Comparison of ENCODE assay signal across 8 cellular contexts in the genomic region with DNA sequence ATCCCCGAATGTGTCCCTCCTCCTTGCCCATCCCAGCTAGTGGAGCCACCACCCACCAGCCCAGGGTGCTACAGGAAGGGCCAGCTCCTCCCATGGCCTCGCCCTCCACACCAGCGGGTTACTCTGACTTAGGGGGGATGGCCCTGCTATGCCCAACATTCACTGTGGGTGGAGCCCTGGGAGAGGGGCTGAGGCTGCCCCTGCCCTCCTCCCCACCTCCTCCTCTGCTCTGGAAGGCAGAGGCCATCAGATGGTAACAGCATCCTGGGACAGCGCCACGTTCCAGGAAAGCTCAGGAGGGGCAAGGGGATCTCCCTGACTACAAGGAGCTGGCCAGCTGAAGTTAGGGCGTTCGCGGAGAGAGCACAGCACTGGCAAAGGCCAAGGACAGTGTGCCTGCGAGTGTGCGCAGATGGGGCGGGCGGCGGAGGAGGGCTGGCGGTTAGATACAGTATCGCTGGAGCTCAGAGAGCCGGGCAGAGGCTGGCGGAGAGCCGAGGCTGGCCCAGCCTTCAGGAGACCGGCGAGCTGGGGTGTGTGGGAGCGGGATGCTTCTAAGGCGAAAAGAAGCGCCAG. TPM values are rescaled to one million over a fixed set of nuclear protein-coding genes. Genes with fewer than 3 reads are reported as not detected.
DNase-seq lines count a peak whose midpoint lies in the region; ATAC-seq, FAIRE-seq and TF ChIP-seq lines count a peak whose summit lies in the region.

No MANE protein-coding gene starts in this region.

- peak; percentile 12 to 40 (median 18); a peak in 1 of 6 replicates for TF ChIP-seq CTCF in GM12878 (IDR thresholded peaks at IDR 0.05 in 2 of 3, conservative IDR thresholded peaks at IDR 0.05 in 1 of 3; ENCODE audit: control insufficient read depth in 2 of 3, extremely low read depth in 1 of 3, insufficient read depth in 1 of 3, low read depth in 3 of 3, low read length in 3 of 3)
- no peak for TF ChIP-seq CTCF in nephron progenitor cell (IDR thresholded peaks at IDR 0.05)

- H3K79me2 ChIP-seq in GM12878 (ENCODE audit: control insufficient read depth, insufficient read depth, low read length) = peaks cover 16% of the 10 kb centered on the region

- no TSS peak for BruUV-seq in GM12878 (replicated peaks; lab: Mats Ljungman, UMichigan)

- peak overlapping the region; percentile 68 for H2AFZ ChIP-seq in GM12878 (ENCODE audit: control insufficient read depth, low read depth, low read length)

- H3K27me3 ChIP-seq in GM12878 (replicated peaks in 1 of 2; ENCODE audit: control insufficient read depth in 2 of 2, insufficient read depth in 2 of 2, low read length in 1 of 2) = no peaks in the 10 kb centered on the region

- WGBS in GM12878 (ENCODE audit: insufficient coverage, insufficient replicate concordance, low lambda C conversion rate, missing lambda C conversion rate) = 17% methylated on average over 23 of the region's 23 CpGs

- peaks cover 6% of the 10 kb centered on the region for H3K4me1 Mint-ChIP-seq in nephron progenitor cell

- peak overlapping the region; percentile 74 for H3K9ac ChIP-seq in GM12878 (ENCODE audit: control insufficient read depth, insufficient read depth, low read length)

- H3K27ac Mint-ChIP-seq in nephron progenitor cell = no peak overlapping the region

- TF ChIP-seq RAD21 in GM12878 (IDR thresholded peaks at IDR 0.05; ENCODE audit: insufficient read depth, low read depth, low read length) = no peak

- H3K9me3 ChIP-seq in GM12878 (replicated peaks; ENCODE audit: control insufficient read depth, insufficient read depth, low read length) = peaks cover 3% of the 10 kb centered on the region; the same call in 2 of the 3 replicates

- TF ChIP-seq POLR2A in GM12878 (IDR thresholded peaks at IDR 0.05; ENCODE audit: low read depth, low read length) = peak; percentile 32; the same call in 1 of the 2 replicates

- no peaks in the 10 kb centered on the region for H3K36me3 Mint-ChIP-seq in nephron progenitor cell (ENCODE audit: low read depth)

- in situ Hi-C loops in GM12878 (cut with MboI) = loop anchor here (10.0 kb wide), 1 partner anchor 1576 kb away; no protein-coding TSS in a partner anchor

- no peak for TF ChIP-seq EP300 in GM12878 (IDR thresholded peaks at IDR 0.05; ENCODE audit: borderline replicate concordance in 1 of 2, control insufficient read depth in 1 of 2, low read depth in 2 of 2, low read length in 2 of 2)

- peaks cover 86% of the 10 kb centered on the region for H3K27me3 Mint-ChIP-seq in nephron progenitor cell (ENCODE audit: low read depth, poor library complexity)

- intact Hi-C loops in GM12878 (cut with micrococcal nuclease; ENCODE audit: unreplicated experiment) = loop anchor here (1.0 kb wide), 1 partner anchor 18 kb away; no protein-coding TSS in a partner anchor

- H3K4me2 ChIP-seq in GM12878 (ENCODE audit: control insufficient read depth, insufficient read depth) = peak overlapping the region; percentile 99

- SMC1A ChIA-PET in GM12878 (lab: Charles Lee; ENCODE audit: uncharacterized antibody, unreplicated experiment) = interaction anchor here (0.7 to 10.3 kb wide), 9 partner anchors 17 to 201 kb away, joined by 3 to 161 read pairs (median 6); no protein-coding TSS in a partner anchor

- peak overlapping the region; percentile 81 for H3K4me3 ChIP-seq in GM12878

- RAD21 ChIA-PET in GM12878 (lab: Charles Lee; ENCODE audit: unreplicated experiment) = interaction anchor here (0.6 to 8.0 kb wide), 13 partner anchors 9 to 80 kb away, joined by 3 to 120 read pairs (median 4); no protein-coding TSS in a partner anchor

- POLR2A ChIA-PET in GM12878 (lab: Charles Lee) = interaction anchor here (0.9 to 5.2 kb wide), 4 partner anchors 13 to 71 kb away, joined by 3 to 84 read pairs (median 29); a partner anchor contains a TSS

- H3K4me1 ChIP-seq in GM12878 (ENCODE audit: control insufficient read depth, insufficient read depth, low read length) = peaks cover 30% of the 10 kb centered on the region

- peak; percentile 43 for DNase-seq in D341Med (ENCODE audit: low spot score)
- DNase-seq in NCI-H1105 treated with DMSO at 0.1 percent for 48 hours (lab: John Stamatoyannopoulos, UW) = peak; percentile 7
- DNase-seq in GM12878 (ENCODE audit: low read depth, low spot score) = no peak
- DNase-seq in nephron progenitor cell = peak; percentile 31
- no peak for DNase-seq in superior temporal gyrus (ENCODE audit: extremely low spot score)

- no peaks in the 10 kb centered on the region; a peak in 1 of 4 replicates for H3K36me3 ChIP-seq in GM12878 (ENCODE audit: control insufficient read depth in 2 of 2, insufficient read depth in 2 of 2, low read length in 1 of 2)

- no peaks in the 10 kb centered on the region for H4K20me1 ChIP-seq in GM12878 (ENCODE audit: control insufficient read depth, insufficient read depth)

- peak overlapping the region; percentile 74 for H3K4me3 Mint-ChIP-seq in nephron progenitor cell

- H3K9me3 Mint-ChIP-seq in nephron progenitor cell = peaks cover 14% of the 10 kb centered on the region

- no peak for FAIRE-seq in GM12878 (lab: Jason Lieb, UNC)

- H3K27ac ChIP-seq in GM12878 (ENCODE audit: control insufficient read depth, insufficient read depth) = peak overlapping the region; percentile 67

- CTCF ChIA-PET in GM12878 (lab: Yijun Ruan, JAX) = interaction anchor here (0.8 to 4.1 kb wide), 13 partner anchors 9 to 128 kb away, joined by 3 to 34 read pairs (median 5); no protein-coding TSS in a partner anchor

- peak; percentile 69 for ATAC-seq in GM12878
- ATAC-seq in GM21717 (IDR thresholded peaks at IDR 0.05; ENCODE audit: unreplicated experiment) = no peak
- no peak for ATAC-seq in HG03159 (IDR thresholded peaks at IDR 0.05; ENCODE audit: unreplicated experiment)
- no peak for ATAC-seq in HG02840 (IDR thresholded peaks at IDR 0.05; ENCODE audit: low FRiP score, unreplicated experiment)

TF ChIP-seq in GM12878, 131 proteins besides CTCF, POLR2A, EP300 and RAD21:
- TF ChIP-seq HCFC1 (IDR thresholded peaks at IDR 0.05; ENCODE audit: low read length) = 0 out of 2 replicates have a peak, but pooled peaks have one; percentile 18
- no peak for TF ChIP-seq DPF2 (IDR thresholded peaks at IDR 0.05)
- TF ChIP-seq, protein P1, sequence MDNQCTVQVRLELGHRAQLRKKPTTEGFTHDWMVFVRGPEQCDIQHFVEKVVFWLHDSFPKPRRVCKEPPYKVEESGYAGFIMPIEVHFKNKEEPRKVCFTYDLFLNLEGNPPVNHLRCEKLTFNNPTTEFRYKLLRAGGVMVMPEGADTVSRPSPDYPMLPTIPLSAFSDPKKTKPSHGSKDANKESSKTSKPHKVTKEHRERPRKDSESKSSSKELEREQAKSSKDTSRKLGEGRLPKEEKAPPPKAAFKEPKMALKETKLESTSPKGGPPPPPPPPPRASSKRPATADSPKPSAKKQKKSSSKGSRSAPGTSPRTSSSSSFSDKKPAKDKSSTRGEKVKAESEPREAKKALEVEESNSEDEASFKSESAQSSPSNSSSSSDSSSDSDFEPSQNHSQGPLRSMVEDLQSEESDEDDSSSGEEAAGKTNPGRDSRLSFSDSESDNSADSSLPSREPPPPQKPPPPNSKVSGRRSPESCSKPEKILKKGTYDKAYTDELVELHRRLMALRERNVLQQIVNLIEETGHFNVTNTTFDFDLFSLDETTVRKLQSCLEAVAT (IDR thresholded peaks at IDR 0.05) = 0 out of 2 replicates have a peak, but pooled peaks have one; percentile 21
- peak; percentile 49; the same call in 1 of the 2 replicates for TF ChIP-seq IKZF1 (conservative IDR thresholded peaks at IDR 0.05)

RNA-seq across cellular contexts. Expression of a gene that starts 1.5 kb away (rescaled TPM):
- total RNA-seq in GM12878 (2013; cell fraction: nucleolus; rRNA removed) = 21.3 and 27.7 TPM in 2 replicates
- total RNA-seq in GM12878 (2014; rRNA removed) (12.4 and 15.1 TPM in 2 replicates), GM12878 (2014; rRNA removed; fragmentation: Illumina TruSeq; extraction: Trizol) (8.7 and 9.5 TPM in 2 replicates), GM12878 (2021) (14.2 and 15.0 TPM in 2 replicates)
- polyA plus RNA-seq in GM12878 (2011; ENCODE audit: low read depth) = 5.9 TPM
- polyA plus RNA-seq in GM12878 (2011; rRNA removed) (16.7 and 20.3 TPM in 2 replicates), GM12878 (2014; fragmentation: Illumina TruSeq; extraction: Trizol) (7.2 and 9.8 TPM in 2 replicates), GM12878 (2014; fragmentation: Nextera tagmentation; extraction: Ambion mirVana) (1 to 10 TPM in 1 of 2 experiments, under 1 TPM in 1; 0.52 to 1.6 TPM), GM12878 (2014; rRNA removed) (11.8 and 12.2 TPM in 2 replicates), GM12878 (2016; fragmentation: Nextera tagmentation; extraction: Ambion mirVana) (10 to 100 TPM; 15.9 to 16.6 TPM)
- polyA plus RNA-seq in GM12878 (2011; cell fraction: cytosol; rRNA removed) = 12.9 and 19.9 TPM in 2 replicates
- 22.6 and 29.3 TPM in 2 replicates for polyA plus RNA-seq in GM12878 (2011; cell fraction: nucleus; rRNA removed)
- polyA plus RNA-seq in GM12878 (2012) = 8.7 and 10.8 TPM in 2 replicates
- 6.1 and 12.1 TPM in 2 replicates for polyA minus RNA-seq in GM12878 (2011; rRNA and poly(A)+ RNA removed)
- 5.9 and 6.0 TPM in 2 replicates for polyA minus RNA-seq in GM12878 (2011; cell fraction: cytosol; rRNA and poly(A)+ RNA removed)
- polyA minus RNA-seq in GM12878 (2011; cell fraction: nucleus; rRNA and poly(A)+ RNA removed) = 11.4 and 21.7 TPM in 2 replicates

Comparison
In these comparisons a context has a peak if more than half of its experiments do, and no peak if none do; other contexts are left out.
1. DNase-seq: peak in D341Med (single experiment), NCI-H1105 treated with DMSO at 0.1 percent for 48 hours (single experiment) and nephron progenitor cell (single experiment); none in GM12878 (single experiment) and superior temporal gyrus (single experiment).